Comparison of ENCODE assay signal across 26 cellular contexts in genomic region chr3:128709038-128709437, GRCh38.
"Had no signal": no experiment of that assay in that cellular context is flagged by ENCODE, and none has a peak within 500 bp of the region (broad histone marks: within the 10 kb centered on the region; RNA-seq: fewer than 3 reads in every experiment).

No MANE protein-coding gene starts in this region.

- H3K9me3 ChIP-seq: heart right ventricle, pancreas, right atrium auricular region, spleen, thoracic aorta had no signal

- H3K4me1 Mint-ChIP-seq: activated CD4-positive, alpha-beta T cell treated with anti-CD3 and anti-CD28 coated beads, Interleukin-2, amount 10 ng/mL, durations not matched to agents 7 days and 5 days; naive B cell; neural crest cell had no signal

- H3K27ac ChIP-seq: brain microvascular endothelial cell, heart right ventricle, pancreas, right atrium auricular region, spleen, thoracic aorta had no signal

- H3K4me3 Mint-ChIP-seq: activated CD4-positive, alpha-beta memory T cell treated with anti-CD3 and anti-CD28 coated beads, Interleukin-2, amount 10 ng/mL, durations not matched to agents 7 days and 5 days; activated CD4-positive, alpha-beta T cell treated with anti-CD3 and anti-CD28 coated beads, Interleukin-2, amount 10 ng/mL, durations not matched to agents 7 days and 5 days; activated naive CD4-positive, alpha-beta T cell treated with anti-CD3 and anti-CD28 coated beads, Interleukin-2, amount 10 ng/mL, durations not matched to agents 7 days and 5 days; activated T-cell treated with anti-CD3 and anti-CD28 coated beads, Interleukin-2, amount 50 U/mL, for 24 hours; effector memory CD8-positive, alpha-beta T cell; mesothelial cell of epicardium; naive B cell; neural crest cell; WTC11 had no signal

- H3K36me3 Mint-ChIP-seq: mesothelial cell of epicardium, naive B cell, WTC11 had no signal

- H3K4me1 ChIP-seq: pancreas, right atrium auricular region had no signal

- H3K27me3 Mint-ChIP-seq: activated CD4-positive, alpha-beta T cell treated with anti-CD3 and anti-CD28 coated beads, Interleukin-2, amount 10 ng/mL, durations not matched to agents 7 days and 5 days; activated T-cell treated with anti-CD3 and anti-CD28 coated beads, Interleukin-2, amount 50 U/mL, for 24 hours; effector memory CD8-positive, alpha-beta T cell; naive B cell had no signal

- H3K9me3 Mint-ChIP-seq: activated CD4-positive, alpha-beta memory T cell treated with anti-CD3 and anti-CD28 coated beads, Interleukin-2, amount 10 ng/mL, durations not matched to agents 7 days and 5 days; activated CD4-positive, alpha-beta T cell treated with anti-CD3 and anti-CD28 coated beads, Interleukin-2, amount 10 ng/mL, durations not matched to agents 7 days and 5 days; activated T-cell treated with anti-CD3 and anti-CD28 coated beads, Interleukin-2, amount 50 U/mL, for 24 hours; effector memory CD8-positive, alpha-beta T cell; mesothelial cell of epicardium; naive B cell; neural crest cell had no signal

- H3K27me3 ChIP-seq: brain microvascular endothelial cell, heart right ventricle, pancreas, right atrium auricular region, spleen had no signal

- H3K27ac Mint-ChIP-seq: activated CD4-positive, alpha-beta memory T cell treated with anti-CD3 and anti-CD28 coated beads, Interleukin-2, amount 10 ng/mL, durations not matched to agents 7 days and 5 days; activated CD4-positive, alpha-beta T cell treated with anti-CD3 and anti-CD28 coated beads, Interleukin-2, amount 10 ng/mL, durations not matched to agents 7 days and 5 days; activated naive CD4-positive, alpha-beta T cell treated with anti-CD3 and anti-CD28 coated beads, Interleukin-2, amount 10 ng/mL, durations not matched to agents 7 days and 5 days; activated T-cell treated with anti-CD3 and anti-CD28 coated beads, Interleukin-2, amount 50 U/mL, for 24 hours; effector memory CD8-positive, alpha-beta T cell; mesothelial cell of epicardium; WTC11 had no signal

- H3K36me3 ChIP-seq: brain microvascular endothelial cell, heart right ventricle, pancreas, right atrium auricular region, spleen, thoracic aorta had no signal

- ATAC-seq: effector memory CD8-positive, alpha-beta T cell; pancreas had no signal

- H3K4me3 ChIP-seq: heart right ventricle, pancreas, right atrium auricular region, spleen, thoracic aorta had no signal

- DNase-seq: activated CD4-positive, alpha-beta memory T cell treated with anti-CD3 and anti-CD28 coated beads, Interleukin-2, amount 10 ng/mL, durations not matched to agents 7 days and 5 days; activated CD4-positive, alpha-beta T cell treated with anti-CD3 and anti-CD28 coated beads for 1 hour; activated CD4-positive, alpha-beta T cell treated with anti-CD3 and anti-CD28 coated beads, Interleukin-2, amount 10 ng/mL, durations not matched to agents 7 days and 5 days; activated CD8-positive, alpha-beta memory T cell treated with anti-CD3 and anti-CD28 coated beads, Interleukin-2, amount 50 U/mL, for 48 hours; activated gamma-delta T cell; activated naive CD4-positive, alpha-beta T cell treated with anti-CD3 and anti-CD28 coated beads, Interleukin-2, amount 10 ng/mL, durations not matched to agents 7 days and 5 days; activated T-cell treated with anti-CD3 and anti-CD28 coated beads, Interleukin-2, amount 50 U/mL, for 24 hours; amniotic stem cell; brain microvascular endothelial cell; caudate nucleus; cortex of kidney; effector memory CD8-positive, alpha-beta T cell; erythroblast; heart right ventricle; kidney glomerular epithelial cell; naive B cell; nucleus accumbens; pancreas; spleen; stimulated activated naive CD4-positive, alpha-beta T cell treated with Interleukin-2 at 50 U/mL for 16 hours; T-helper 2 cell had no signal
